ENCODE assay signal across 1 cellular context in genomic region chr14:51805541-51805940, GRCh38.
TF ChIP-seq lines count a peak whose summit lies in the region.

No MANE protein-coding gene starts in this region.

TF ChIP-seq in SK-N-SH, 30 proteins besides CTCF, POLR2A, EP300 and RAD21 (continued from another document):
- TF ChIP-seq CHD2 (IDR thresholded peaks at IDR 0.05; ENCODE audit: low read length, partially characterized antibody) (no peak), TAF1 (IDR thresholded peaks at IDR 0.05; ENCODE audit: borderline replicate concordance, low read depth, low read length) (no peak), NFIC (IDR thresholded peaks at IDR 0.05; ENCODE audit: borderline replicate concordance) (no peak), GABPA (IDR thresholded peaks at IDR 0.05; ENCODE audit: low read depth) (no peak), TEAD4 (IDR thresholded peaks at IDR 0.05; ENCODE audit: borderline replicate concordance, insufficient read depth) (no peak), FOSL2 (IDR thresholded peaks at IDR 0.05; ENCODE audit: borderline replicate concordance, low read depth) (no peak)
- TF ChIP-seq, protein P1, sequence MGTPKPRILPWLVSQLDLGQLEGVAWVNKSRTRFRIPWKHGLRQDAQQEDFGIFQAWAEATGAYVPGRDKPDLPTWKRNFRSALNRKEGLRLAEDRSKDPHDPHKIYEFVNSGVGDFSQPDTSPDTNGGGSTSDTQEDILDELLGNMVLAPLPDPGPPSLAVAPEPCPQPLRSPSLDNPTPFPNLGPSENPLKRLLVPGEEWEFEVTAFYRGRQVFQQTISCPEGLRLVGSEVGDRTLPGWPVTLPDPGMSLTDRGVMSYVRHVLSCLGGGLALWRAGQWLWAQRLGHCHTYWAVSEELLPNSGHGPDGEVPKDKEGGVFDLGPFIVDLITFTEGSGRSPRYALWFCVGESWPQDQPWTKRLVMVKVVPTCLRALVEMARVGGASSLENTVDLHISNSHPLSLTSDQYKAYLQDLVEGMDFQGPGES (IDR thresholded peaks at IDR 0.05; ENCODE audit: low read depth, low read length): no peak
